14 cellular contexts compared by ENCODE assay signal in the genomic region with DNA sequence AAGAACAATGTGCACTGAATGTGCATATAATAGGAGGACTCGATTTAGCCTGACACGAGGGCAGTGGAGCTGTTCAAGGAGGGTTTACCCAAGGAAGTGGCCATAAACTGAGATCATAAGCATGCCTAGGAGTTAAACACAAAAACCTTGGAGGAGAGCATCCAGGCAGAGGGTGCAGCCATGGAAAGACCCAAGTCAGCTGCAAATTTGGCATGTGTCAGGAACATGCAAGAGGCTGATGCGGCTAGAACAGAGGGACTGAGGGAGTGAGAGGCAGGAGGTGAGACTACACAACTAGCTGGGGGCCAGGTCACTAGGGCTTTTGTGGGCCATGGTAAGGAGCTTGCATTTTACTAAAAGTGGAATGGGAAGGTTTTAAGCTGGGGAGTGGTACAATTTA. TPM values are rescaled to one million over a fixed set of nuclear protein-coding genes. Genes with fewer than 3 reads are reported as not detected.
DNase-seq lines count a peak whose midpoint lies in the region; ATAC-seq and TF ChIP-seq lines count a peak whose summit lies in the region.
"Had no signal": no experiment of that assay in that cellular context is flagged by ENCODE, and none has a peak within 500 bp of the region (broad histone marks: within the 10 kb centered on the region; RNA-seq: fewer than 3 reads in every experiment).

No MANE protein-coding gene starts in this region.

- CTCF ChIA-PET in GM10248 (lab: Yijun Ruan, JAX) = interaction anchor here (1.7 to 17.6 kb wide), 2 partner anchors 11 to 32 kb away, joined by 8 to 304 read pairs; no protein-coding TSS in a partner anchor

- peaks cover 3 to 53% (median 30%) of the 10 kb centered on the region in 9 donors for H3K4me1 ChIP-seq in heart right ventricle
- peaks cover 55% of the 10 kb centered on the region for H3K4me1 ChIP-seq in vagina

- no peak for DNase-seq in heart right ventricle
- DNase-seq in Right ventricle myocardium inferior (ENCODE audit: missing footprints) = no peak
- no peak for DNase-seq in activated naive CD8-positive, alpha-beta T cell treated with anti-CD3 and anti-CD28 coated beads, Interleukin-2, amount 10 ng/mL, durations not matched to agents 7 days and 5 days
- no peak for DNase-seq in naive thymus-derived CD8-positive, alpha-beta T cell
- DNase-seq in vagina (ENCODE audit: extremely low spot score in 2 of 2) = no peak
- DNase-seq in amygdala (lab: John Stamatoyannopoulos, UW) = no peak
- DNase-seq in NCI-H345 (lab: John Stamatoyannopoulos, UW) = no peak
- no peak for DNase-seq in GM10248 (ENCODE audit: extremely low spot score)
- DNase-seq: DMS 273 treated with DMSO at 0.1 percent for 48 hours; GOT3; NCI-H2227 treated with DMSO at 0.1 percent for 48 hours; stimulated activated CD4-positive, alpha-beta T cell treated with anti-CD3 and anti-CD28 coated beads, Interleukin-2, amount 100 ng/mL, for 48 hours; WERI-Rb-1 had no signal

- no peaks in the 10 kb centered on the region for H3K9me3 Mint-ChIP-seq in activated naive CD8-positive, alpha-beta T cell treated with anti-CD3 and anti-CD28 coated beads, Interleukin-2, amount 10 ng/mL, durations not matched to agents 7 days and 5 days
- H3K9me3 Mint-ChIP-seq in naive thymus-derived CD8-positive, alpha-beta T cell = peaks cover 0 to 1% (median 0%) of the 10 kb centered on the region in 9 donors
- H3K9me3 Mint-ChIP-seq: natural killer cell treated with Interleukin-12 subunit alpha and Interleukin-12 subunit beta and Interleukin-15 and Interleukin-18, amount 100 ng/mL, for 72 hours had no signal

- no peaks in the 10 kb centered on the region for H3K36me3 Mint-ChIP-seq in activated naive CD8-positive, alpha-beta T cell treated with anti-CD3 and anti-CD28 coated beads, Interleukin-2, amount 10 ng/mL, durations not matched to agents 7 days and 5 days
- H3K36me3 Mint-ChIP-seq in naive thymus-derived CD8-positive, alpha-beta T cell = no peaks in the 10 kb centered on the region

- peak overlapping the region; percentile 17 for H3K4me3 Mint-ChIP-seq in activated naive CD8-positive, alpha-beta T cell treated with anti-CD3 and anti-CD28 coated beads, Interleukin-2, amount 10 ng/mL, durations not matched to agents 7 days and 5 days
- peak overlapping the region in 3 of 10 donors; percentile 1 to 15 (median 8) for H3K4me3 Mint-ChIP-seq in naive thymus-derived CD8-positive, alpha-beta T cell
- H3K4me3 Mint-ChIP-seq: natural killer cell treated with Interleukin-12 subunit alpha and Interleukin-12 subunit beta and Interleukin-15 and Interleukin-18, amount 100 ng/mL, for 72 hours had no signal

- peaks cover 2% of the 10 kb centered on the region for H3K27me3 Mint-ChIP-seq in activated naive CD8-positive, alpha-beta T cell treated with anti-CD3 and anti-CD28 coated beads, Interleukin-2, amount 10 ng/mL, durations not matched to agents 7 days and 5 days
- H3K27me3 Mint-ChIP-seq in naive thymus-derived CD8-positive, alpha-beta T cell = no peaks in the 10 kb centered on the region

- no peak for ATAC-seq in heart right ventricle
- no peak for ATAC-seq in Right ventricle myocardium inferior
- no peak for ATAC-seq in activated naive CD8-positive, alpha-beta T cell treated with anti-CD3 and anti-CD28 coated beads, Interleukin-2, amount 10 ng/mL, durations not matched to agents 7 days and 5 days (ENCODE audit: low read depth)
- ATAC-seq in naive thymus-derived CD8-positive, alpha-beta T cell = no peak
- ATAC-seq: natural killer cell treated with Interleukin-12 subunit alpha and Interleukin-12 subunit beta and Interleukin-15 and Interleukin-18, amount 100 ng/mL, for 72 hours had no signal

- H3K36me3 ChIP-seq in heart right ventricle (no peaks in the 10 kb centered on the region), vagina (no peaks in the 10 kb centered on the region)
- H3K36me3 ChIP-seq: WERI-Rb-1 had no signal

- H3K27me3 ChIP-seq in heart right ventricle (peaks cover 0 to 37% (median 0%) of the 10 kb centered on the region in 7 donors), vagina (no peaks in the 10 kb centered on the region)

- WGBS in heart right ventricle, 2 donors = 70 to 77% methylated on average over 3 of the region's 3 CpGs

- H3K4me3 ChIP-seq in heart right ventricle (no peak overlapping the region), vagina (no peak overlapping the region)

- peak overlapping the region; percentile 74 for H3K27ac Mint-ChIP-seq in activated naive CD8-positive, alpha-beta T cell treated with anti-CD3 and anti-CD28 coated beads, Interleukin-2, amount 10 ng/mL, durations not matched to agents 7 days and 5 days
- peak overlapping the region in 6 of 10 donors; percentile 8 to 73 (median 34) for H3K27ac Mint-ChIP-seq in naive thymus-derived CD8-positive, alpha-beta T cell

- intact Hi-C loops in heart right ventricle (cut with DNase I) (no loop called here), Right ventricle myocardium inferior (cut with DNase I) (no loop called here), vagina (cut with DNase I) (no loop called here)

- POLR2A ChIA-PET in activated naive CD8-positive, alpha-beta T cell treated with anti-CD3 and anti-CD28 coated beads, Interleukin-2, amount 10 ng/mL, durations not matched to agents 7 days and 5 days (lab: Charles Lee) = interaction anchor here (2.1 kb wide), 1 partner anchor 8 kb away, joined by 7 read pairs; no protein-coding TSS in a partner anchor
- POLR2A ChIA-PET in naive thymus-derived CD8-positive, alpha-beta T cell (lab: Charles Lee) = interaction anchor here (18.2 kb wide), 1 partner anchor 30 kb away, joined by 851 read pairs; no protein-coding TSS in a partner anchor
- POLR2A ChIA-PET in GM10248 (lab: Yijun Ruan, JAX) = interaction anchor here (1.5 to 1.7 kb wide), 2 partner anchors 10 to 31 kb away, joined by 4 read pairs; no protein-coding TSS in a partner anchor

- H3K27ac ChIP-seq in heart right ventricle (peak overlapping the region; percentile 27 to 81 (median 46)), vagina (peak overlapping the region; percentile 70)
- H3K27ac ChIP-seq: WERI-Rb-1 had no signal

- TF ChIP-seq CTCF in heart right ventricle (IDR thresholded peaks at IDR 0.05) (no peak), vagina (IDR thresholded peaks at IDR 0.05) (no peak), GM10248 (IDR thresholded peaks at IDR 0.05; ENCODE audit: control extremely low read depth, extremely low read depth, low read depth, missing control alignments) (no peak)

- H3K9me3 ChIP-seq in heart right ventricle (no peaks in the 10 kb centered on the region), vagina (no peaks in the 10 kb centered on the region)

- TF ChIP-seq POLR2A in vagina (IDR thresholded peaks at IDR 0.05) = no peak

- peaks cover 35% of the 10 kb centered on the region for H3K4me1 Mint-ChIP-seq in activated naive CD8-positive, alpha-beta T cell treated with anti-CD3 and anti-CD28 coated beads, Interleukin-2, amount 10 ng/mL, durations not matched to agents 7 days and 5 days
- peaks cover 27 to 65% (median 56%) of the 10 kb centered on the region in 4 donors for H3K4me1 Mint-ChIP-seq in naive thymus-derived CD8-positive, alpha-beta T cell

RNA-seq across cellular contexts. Expression of a gene that starts 55.6 kb away (rescaled TPM):
- 10 to 100 TPM; 19.5 to 31.6 (median 27.5) TPM for total RNA-seq in heart right ventricle
- 10 to 100 TPM in 1 of 2 donors, 1 to 10 TPM in 1; 4.9 to 26.1 TPM for polyA plus RNA-seq in heart right ventricle
- total RNA-seq in Right ventricle myocardium inferior = 24.1 TPM
- total RNA-seq in activated naive CD8-positive, alpha-beta T cell treated with anti-CD3 and anti-CD28 coated beads, Interleukin-2, amount 10 ng/mL, durations not matched to agents 7 days and 5 days = 10 to 100 TPM; 62.0 to 69.2 TPM
- 10 to 100 TPM; 62.4 to 66.3 TPM for total RNA-seq in naive thymus-derived CD8-positive, alpha-beta T cell
- 10 to 100 TPM; 53.8 to 61.6 (median 56.7) TPM for polyA plus RNA-seq in naive thymus-derived CD8-positive, alpha-beta T cell
- 19.9 TPM for total RNA-seq in vagina
